In the genomic region with DNA sequence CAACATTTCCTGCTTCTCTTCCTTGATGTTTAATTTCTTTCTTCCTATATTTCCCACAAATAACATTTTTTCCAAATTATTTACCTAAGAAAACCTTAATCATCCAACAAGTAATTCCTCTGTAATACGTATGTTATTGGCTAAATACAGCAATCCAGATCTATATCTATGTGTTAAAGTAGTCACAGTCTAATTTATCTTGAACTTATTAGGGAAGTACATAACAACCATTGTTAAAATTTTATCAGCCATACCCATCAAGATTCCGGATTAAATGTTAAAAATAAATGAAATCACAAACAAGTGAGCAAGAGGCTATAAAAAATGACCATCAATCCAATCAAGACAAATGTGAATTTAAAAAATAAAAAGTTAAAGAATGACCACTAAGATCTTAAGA, we compare ENCODE assay signal across 18 cellular contexts.
"Had no signal": no experiment of that assay in that cellular context is flagged by ENCODE, and none has a peak within 500 bp of the region (broad histone marks: within the 10 kb centered on the region; RNA-seq: fewer than 3 reads in every experiment).

No MANE protein-coding gene starts in this region.

- DNase-seq: activated CD4-positive, alpha-beta T cell treated with anti-CD3 and anti-CD28 coated beads for 36 hours; activated CD4-positive, alpha-beta T cell treated with anti-CD3 and anti-CD28 coated beads, Interleukin-2, amount 50 U/mL, for 48 hours; activated naive CD4-positive, alpha-beta T cell treated with Interleukin-2 at 50 U/mL for 16 hours; activated naive CD8-positive, alpha-beta T cell treated with anti-CD3 and anti-CD28 coated beads, Interleukin-2, amount 10 ng/mL, durations not matched to agents 7 days and 5 days; heart right ventricle; left ventricle myocardium superior; mesenchymal stem cell; mucosa of descending colon; naive thymus-derived CD4-positive, alpha-beta T cell; pancreas; right lobe of liver; small intestine; stimulated activated CD4-positive, alpha-beta T cell treated with anti-CD3 and anti-CD28 coated beads, Interleukin-4, amount 100 ng/mL, for 4 hours; stimulated activated naive CD4-positive, alpha-beta T cell treated with Interleukin-2 at 50 U/mL for 16 hours; T-helper 2 cell; thyroid gland had no signal

- H3K9me3 Mint-ChIP-seq: activated T-helper 2 cell treated with anti-CD3 and anti-CD28 coated beads, Interferon-gamma antibody, Interleukin-2, Interleukin-4, amounts not matched to agents 10 μg/mL and 5 μg/mL and 100 μg/mL, durations not matched to agents 14 hours and 24 hours and 36 hours; brain had no signal

- ATAC-seq: activated CD4-positive, alpha-beta T cell treated with anti-CD3 and anti-CD28 coated beads for 36 hours; heart right ventricle; left ventricle myocardium superior; mucosa of descending colon; naive thymus-derived CD4-positive, alpha-beta T cell; pancreas; right lobe of liver had no signal

- H3K27ac Mint-ChIP-seq: activated CD4-positive, alpha-beta T cell treated with anti-CD3 and anti-CD28 coated beads for 36 hours; activated naive CD8-positive, alpha-beta T cell treated with anti-CD3 and anti-CD28 coated beads, Interleukin-2, amount 10 ng/mL, durations not matched to agents 7 days and 5 days; activated T-helper 2 cell treated with anti-CD3 and anti-CD28 coated beads, Interferon-gamma antibody, Interleukin-2, Interleukin-4, amounts not matched to agents 10 μg/mL and 5 μg/mL and 100 μg/mL, durations not matched to agents 14 hours and 24 hours and 36 hours; brain had no signal

- FAIRE-seq: pancreas, small intestine had no signal

- H3K4me3 Mint-ChIP-seq: activated CD4-positive, alpha-beta T cell treated with anti-CD3 and anti-CD28 coated beads for 36 hours; activated naive CD8-positive, alpha-beta T cell treated with anti-CD3 and anti-CD28 coated beads, Interleukin-2, amount 10 ng/mL, durations not matched to agents 7 days and 5 days; brain had no signal

- H3K27me3 Mint-ChIP-seq: activated CD4-positive, alpha-beta T cell treated with anti-CD3 and anti-CD28 coated beads for 36 hours; activated naive CD8-positive, alpha-beta T cell treated with anti-CD3 and anti-CD28 coated beads, Interleukin-2, amount 10 ng/mL, durations not matched to agents 7 days and 5 days; brain; naive thymus-derived CD4-positive, alpha-beta T cell had no signal
